9 cellular contexts compared by ENCODE assay signal in the genomic region with DNA sequence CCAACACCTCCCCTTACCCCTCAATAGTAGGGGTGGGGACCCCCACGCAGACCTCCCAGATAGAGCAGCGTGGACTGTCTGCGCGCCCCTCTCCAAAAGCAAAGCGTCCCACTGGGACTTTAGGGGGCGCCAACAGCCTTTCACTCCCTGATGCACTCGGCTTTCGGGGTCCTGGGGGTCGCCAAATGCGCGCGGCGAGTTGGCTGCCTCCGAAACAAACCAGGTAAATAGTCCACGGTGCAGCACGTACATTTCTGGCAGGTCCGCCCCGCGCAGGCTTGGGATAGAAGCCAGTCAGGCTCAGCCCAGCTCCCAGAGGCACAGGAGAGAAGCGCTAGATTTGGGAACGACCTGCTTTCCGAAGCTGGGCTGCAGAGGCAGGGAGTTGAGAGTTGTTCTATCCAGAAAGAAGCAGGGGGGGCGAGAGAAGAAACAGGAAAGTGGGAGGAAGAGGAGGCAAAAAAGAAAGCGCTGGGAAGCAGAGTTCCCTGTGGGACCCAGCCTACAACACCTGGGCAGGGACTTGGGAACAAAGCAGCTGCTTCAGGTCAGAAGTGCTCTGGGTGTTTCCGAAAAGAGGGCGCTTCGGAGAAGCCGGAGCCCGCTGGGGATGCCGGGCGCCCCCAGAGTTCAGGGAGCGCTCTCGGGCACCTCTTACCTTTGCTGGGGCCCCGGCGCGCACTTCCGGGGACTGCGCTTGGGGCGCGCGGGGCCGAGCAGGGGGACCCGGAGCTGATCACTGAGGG. TPM values are rescaled to one million over a fixed set of nuclear protein-coding genes. Genes with fewer than 3 reads are reported as not detected.
DNase-seq lines count a peak whose midpoint lies in the region; ATAC-seq, FAIRE-seq and TF ChIP-seq lines count a peak whose summit lies in the region.
"Had no signal": no experiment of that assay in that cellular context is flagged by ENCODE, and none has a peak within 500 bp of the region (broad histone marks: within the 10 kb centered on the region; RNA-seq: fewer than 3 reads in every experiment).

No MANE protein-coding gene starts in this region.

- DNase-seq in NCI-H1694 treated with DMSO at 0.1 percent for 48 hours (lab: John Stamatoyannopoulos, UW) (peak; percentile 15), NCI-H1694 (lab: John Stamatoyannopoulos, UW) (no peak), HuH-7.5 (ENCODE audit: low spot score) (peak; percentile 23), T47D (ENCODE audit: low read depth in 1 of 2, low spot score in 1 of 2) (peak; percentile 16 to 32), left lobe of liver (ENCODE audit: low spot score) (peak; percentile 71), tibial artery (no peak), GM19239 (ENCODE audit: insufficient read length, low spot score) (no peak)

- no peak overlapping the region for H3K27ac ChIP-seq in tibial artery

- no peak for TF ChIP-seq CTCF in tibial artery (IDR thresholded peaks at IDR 0.05)

- ATAC-seq in left lobe of liver (peak; percentile 78), HG02642 (IDR thresholded peaks at IDR 0.05; ENCODE audit: poor library complexity, unreplicated experiment) (no peak)

- no peaks in the 10 kb centered on the region for H3K9me3 ChIP-seq in tibial artery

- FAIRE-seq in GM19239 (lab: Jason Lieb, UNC), result no peak

- intact Hi-C loops in tibial artery (cut with DNase I; ENCODE audit: low total_unique reads), result no loop called here

- in situ Hi-C loops in T47D (cut with HindIII; ENCODE audit: low pct_unique_long_range_greater_than_20kb, low sequenced_read_pairs), result no loop called here

- no peaks in the 10 kb centered on the region for H3K36me3 ChIP-seq in tibial artery

- peaks cover 0 to 17% (median 15%) of the 10 kb centered on the region in 4 donors for H3K4me1 ChIP-seq in tibial artery

- H3K27me3 ChIP-seq in tibial artery, result peaks cover 0 to 32% of the 10 kb centered on the region in 2 donors

- H3K4me3 ChIP-seq in tibial artery, result peak overlapping the region; percentile 37 to 47

RNA-seq across cellular contexts. Expression of a gene that starts 0.5 kb away (rescaled TPM):
- 84.3 TPM for total RNA-seq in left lobe of liver
- total RNA-seq: CD4-positive, CD25-positive, alpha-beta regulatory T cell had no signal

Comparison
In these comparisons a context has a peak if more than half of its experiments do, and no peak if none do; other contexts are left out.
1. DNase-seq: peak in NCI-H1694 treated with DMSO at 0.1 percent for 48 hours (single experiment), HuH-7.5 (single experiment), T47D (2 of 2) and left lobe of liver (single experiment); none in NCI-H1694 (single experiment), tibial artery (0 of 2) and GM19239 (single experiment).